ENCODE assay signal across 8 cellular contexts in genomic region chr7:30974605-30975256, GRCh38. TPM values are rescaled to one million over a fixed set of nuclear protein-coding genes. Genes with fewer than 3 reads are reported as not detected.
DNase-seq lines count a peak whose midpoint lies in the region; ATAC-seq and TF ChIP-seq lines count a peak whose summit lies in the region.

No MANE protein-coding gene starts in this region.

- RAD21 ChIA-PET in HCT116 (lab: Charles Lee; ENCODE audit: low non-redundant PET in 1 of 2, low total read pairs in 2 of 2, uncharacterized antibody in 2 of 2, unreplicated experiment in 2 of 2), result no interaction called here

- H3K9ac ChIP-seq in HCT116 (ENCODE audit: low read length), result no peak overlapping the region

- H3K79me2 ChIP-seq in HCT116 (ENCODE audit: insufficient read depth, low read length), result no peaks in the 10 kb centered on the region

- BruUV-seq in A673 (replicated peaks; lab: Mats Ljungman, UMichigan) (no TSS peak), HCT116 (replicated peaks; lab: Mats Ljungman, UMichigan) (no TSS peak)

- no peak overlapping the region for H2AFZ ChIP-seq in HCT116 (ENCODE audit: low read depth, low read length, poor library complexity, severe bottlenecking)

- intact Hi-C loops in A673 (cut with micrococcal nuclease; ENCODE audit: unreplicated experiment), result no loop called here
- intact Hi-C loops in HCT116 (cut with micrococcal nuclease), result loop anchor here (1.0 to 2.0 kb wide), 2 partner anchors 36 to 174 kb away; no protein-coding TSS in a partner anchor

- H3K36me3 ChIP-seq in A673 (ENCODE audit: insufficient read depth, low read length, poor library complexity, severe bottlenecking) (no peaks in the 10 kb centered on the region), HCT116 (ENCODE audit: control insufficient read depth in 1 of 2, insufficient read depth in 2 of 2, low read length in 2 of 2) (no peaks in the 10 kb centered on the region)

- peak overlapping the region; percentile 17; the same call in 1 of the 2 replicates for H3K4me2 ChIP-seq in HCT116 (ENCODE audit: low read length)

- TF ChIP-seq POLR2A in HCT116 (IDR thresholded peaks at IDR 0.05; ENCODE audit: borderline replicate concordance, extremely low read depth, insufficient read depth, insufficient read length), result no peak

- H3K9me2 ChIP-seq in HCT116 (ENCODE audit: insufficient read depth), result no peaks in the 10 kb centered on the region

- POLR2A ChIA-PET in A673 (lab: Charles Lee; ENCODE audit: low non-redundant PET), result no interaction called here
- POLR2A ChIA-PET in HCT116 (lab: Charles Lee), result no interaction called here

- H3K9me3 ChIP-seq in A673 (ENCODE audit: low read depth, low read length, poor library complexity, severe bottlenecking) (no peaks in the 10 kb centered on the region), HCT116 (ENCODE audit: control insufficient read depth in 1 of 2, insufficient read depth in 1 of 2, low read depth in 1 of 2, low read length in 2 of 2) (no peaks in the 10 kb centered on the region)

- CTCF ChIA-PET in A673 (lab: Charles Lee) (no interaction called here), HCT116 (lab: Charles Lee) (interaction anchor here (3.0 kb wide), 1 partner anchor 36 kb away, joined by 11 read pairs; no protein-coding TSS in a partner anchor)

- ATAC-seq in HCT116, result peak; percentile 88
- peak; percentile 82 for ATAC-seq in foreskin keratinocyte

- DNase-seq in A673 (ENCODE audit: low spot score) (peak; percentile 25), HCT116 (ENCODE audit: low read depth, low spot score) (peak; percentile 46), LHCN-M2 (ENCODE audit: low read depth) (peak; percentile 40), foreskin keratinocyte (peak in 1 of 2 donors; percentile 59), renal cortical epithelial cell (ENCODE audit: low read depth) (peak; percentile 67), Ammon's horn (ENCODE audit: low spot score) (no peak)
- DNase-seq in activated CD4-positive, CD25-positive, alpha-beta regulatory T cell treated with anti-CD3 and anti-CD28 coated beads, Interleukin-2, amount 50 U/mL, for 72 hours, result peak; percentile 49

- no peak overlapping the region for H3K27ac ChIP-seq in A673 (ENCODE audit: low read depth, low read length, poor library complexity, severe bottlenecking)
- H3K27ac ChIP-seq in HCT116 (ENCODE audit: low read depth, low read length), result no peak overlapping the region
- H3K27ac ChIP-seq in foreskin keratinocyte, result no peak overlapping the region

- H3K4me3 ChIP-seq in A673 (ENCODE audit: low read depth, low read length, poor library complexity, severe bottlenecking) (no peak overlapping the region), HCT116 (replicated peaks in 1 of 2; ENCODE audit: low read depth in 1 of 2, low read length in 2 of 2) (no peak overlapping the region)

- TF ChIP-seq RAD21 in HCT116 (IDR thresholded peaks at IDR 0.05; ENCODE audit: low read depth), result peak; percentile 84

- no peaks in the 10 kb centered on the region for H4K20me1 ChIP-seq in HCT116 (ENCODE audit: insufficient read depth)

- peaks cover 10% of the 10 kb centered on the region for H3K27me3 ChIP-seq in A673 (replicated peaks; ENCODE audit: insufficient read depth, low read depth, low read length, poor library complexity)
- H3K27me3 ChIP-seq in HCT116 (ENCODE audit: insufficient read depth, low read length), result peaks cover 5% of the 10 kb centered on the region; the same call in 1 of the 2 replicates
- H3K27me3 ChIP-seq in foreskin keratinocyte, result peaks cover 47% of the 10 kb centered on the region

- H3K4me1 ChIP-seq in A673 (ENCODE audit: insufficient read depth, low read length, poor library complexity, severe bottlenecking), result no peaks in the 10 kb centered on the region
- H3K4me1 ChIP-seq in HCT116 (ENCODE audit: control insufficient read depth in 1 of 2, insufficient read depth in 2 of 2, low read length in 2 of 2), result peaks cover 0 to 7% of the 10 kb centered on the region in 2 experiments; a peak in 1 of 4 replicates
- no peaks in the 10 kb centered on the region for H3K4me1 ChIP-seq in foreskin keratinocyte

- TF ChIP-seq CTCF in A673 (conservative IDR thresholded peaks at IDR 0.05; ENCODE audit: low read depth, low read length), result peak; percentile 61
- TF ChIP-seq CTCF in GM12872 (IDR thresholded peaks at IDR 0.05; ENCODE audit: insufficient read depth, low read depth, low read length), result peak; percentile 97
- TF ChIP-seq CTCF in HCT116 (IDR thresholded peaks at IDR 0.05 in 2 of 3, conservative IDR thresholded peaks at IDR 0.05 in 1 of 3; ENCODE audit: borderline replicate concordance in 1 of 3, insufficient read depth in 1 of 3, low read depth in 2 of 3, low read length in 2 of 3), result peak; percentile 72 to 89 (median 87)
- TF ChIP-seq CTCF in foreskin keratinocyte (conservative IDR thresholded peaks at IDR 0.05), result peak; percentile 79

TF ChIP-seq in HCT116, 20 proteins besides CTCF, POLR2A, EP300 and RAD21:
- peak; percentile 87 for TF ChIP-seq TCF7L2 (IDR thresholded peaks at IDR 0.05; ENCODE audit: borderline replicate concordance, extremely low read depth, insufficient read depth, insufficient read length)
- TF ChIP-seq, protein P1, sequence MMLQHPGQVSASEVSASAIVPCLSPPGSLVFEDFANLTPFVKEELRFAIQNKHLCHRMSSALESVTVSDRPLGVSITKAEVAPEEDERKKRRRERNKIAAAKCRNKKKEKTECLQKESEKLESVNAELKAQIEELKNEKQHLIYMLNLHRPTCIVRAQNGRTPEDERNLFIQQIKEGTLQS (IDR thresholded peaks at IDR 0.05), result no peak
TF ChIP-seq in HCT116: peak in this region for 1.

RNA-seq across cellular contexts. Expression of gene GHRHR, which starts 11.0 kb away (rescaled TPM):
- total RNA-seq in A673 (2021) (not detected in 2 replicates), HCT116 (2021; ENCODE audit: unreplicated experiment) (not detected), LHCN-M2 (2014; rRNA removed) (not detected in 2 replicates), foreskin keratinocyte (not detected in 2 replicates), renal cortical epithelial cell (not detected in 2 replicates)
- 0.07 and 0.13 TPM in 2 replicates for polyA plus RNA-seq in HCT116 (2012)
- polyA plus RNA-seq in LHCN-M2 (2012), result not detected
- polyA plus RNA-seq in foreskin keratinocyte, result not detected in 2 replicates
